8 cellular contexts compared by ENCODE assay signal in the genomic region with DNA sequence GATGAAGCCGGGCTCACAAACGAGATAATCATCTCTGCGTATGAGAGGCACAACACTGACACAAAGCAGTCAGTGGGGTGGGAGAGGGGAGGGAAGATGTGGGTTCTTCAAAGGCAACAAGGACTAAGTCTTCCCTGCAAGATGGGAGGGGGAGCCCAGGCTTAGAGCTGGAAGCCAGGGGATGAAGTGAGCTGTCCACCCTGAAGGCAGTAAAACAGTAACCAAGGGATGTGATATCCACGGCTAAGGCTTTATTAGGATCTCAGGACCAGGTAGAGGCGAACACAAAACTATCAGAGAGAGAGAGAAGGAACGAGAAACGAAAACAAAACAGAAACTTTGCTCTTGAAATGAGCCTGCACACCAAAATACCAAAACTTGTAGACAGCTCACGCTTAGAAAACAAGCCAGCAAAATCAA.
A peak's percentile ranks its signal among the peaks of the same experiment; 100 is the strongest.
DNase-seq lines count a peak whose midpoint lies in the region; ATAC-seq and TF ChIP-seq lines count a peak whose summit lies in the region.

No MANE protein-coding gene starts in this region.

- no peak overlapping the region for H3K4me3 Mint-ChIP-seq in GM23338

- H3K4me2 ChIP-seq in GM23338 (no peak overlapping the region), hepatocyte (peak overlapping the region; percentile 30)

- H3K4me3 ChIP-seq in GM23338 (no peak overlapping the region), Peyer's patch (peak overlapping the region in 2 of 4 donors; percentile 24 to 31), hepatocyte (no peak overlapping the region), uterus (no peak overlapping the region)

- H3K9me3 Mint-ChIP-seq in GM23338: peaks cover 15% of the 10 kb centered on the region

- no peaks in the 10 kb centered on the region for H4K20me1 ChIP-seq in GM23338 (replicated peaks; ENCODE audit: insufficient read depth)
- no peaks in the 10 kb centered on the region for H4K20me1 ChIP-seq in hepatocyte (ENCODE audit: insufficient read depth, poor library complexity, severe bottlenecking)

- WGBS in hepatocyte (ENCODE audit: low lambda C conversion rate, missing lambda C conversion rate): 46% methylated on average over 8 of the region's 8 CpGs

- H3F3A ChIP-seq in GM23338 (replicated peaks; ENCODE audit: low read depth): no peaks in the 10 kb centered on the region

- no peaks in the 10 kb centered on the region for H3K4me1 ChIP-seq in GM23338 (ENCODE audit: insufficient read depth)
- no peaks in the 10 kb centered on the region for H3K4me1 ChIP-seq in Peyer's patch
- no peaks in the 10 kb centered on the region for H3K4me1 ChIP-seq in hepatocyte (ENCODE audit: insufficient read depth)
- no peaks in the 10 kb centered on the region for H3K4me1 ChIP-seq in uterus

- no peaks in the 10 kb centered on the region for H3K9me3 ChIP-seq in Peyer's patch
- no peaks in the 10 kb centered on the region for H3K9me3 ChIP-seq in hepatocyte (ENCODE audit: low read depth)
- no peaks in the 10 kb centered on the region for H3K9me3 ChIP-seq in uterus

- no peak overlapping the region for H3K27ac ChIP-seq in GM23338 (ENCODE audit: low read depth)
- peak overlapping the region in 3 of 4 donors; percentile 20 to 65 (median 64) for H3K27ac ChIP-seq in Peyer's patch
- H3K27ac ChIP-seq in hepatocyte: no peak overlapping the region
- H3K27ac ChIP-seq in uterus: no peak overlapping the region

- DNase-seq in GM23338 (ENCODE audit: low spot score) (peak; percentile 11), Peyer's patch (no peak), hepatocyte (ENCODE audit: low spot score) (peak; percentile 19), NCI-H2227 treated with DMSO at 0.1 percent for 48 hours (lab: John Stamatoyannopoulos, UW) (no peak), uterus (no peak), CD1c-positive myeloid dendritic cell (ENCODE audit: extremely low spot score) (no peak), NCI-H748 (lab: John Stamatoyannopoulos, UW; ENCODE audit: unreplicated experiment) (no peak)

- TF ChIP-seq CTCF in GM23338 (conservative IDR thresholded peaks at IDR 0.05; ENCODE audit: low read depth in 2 of 2): no peak
- TF ChIP-seq CTCF in Peyer's patch (IDR thresholded peaks at IDR 0.05): no peak
- TF ChIP-seq CTCF in hepatocyte (IDR thresholded peaks at IDR 0.05; ENCODE audit: poor library complexity): no peak
- TF ChIP-seq CTCF in uterus (IDR thresholded peaks at IDR 0.05): no peak

- H3K4me1 Mint-ChIP-seq in GM23338: no peaks in the 10 kb centered on the region

- H3K79me2 ChIP-seq in GM23338 (replicated peaks; ENCODE audit: insufficient read depth) (no peaks in the 10 kb centered on the region), hepatocyte (no peaks in the 10 kb centered on the region)

- no peaks in the 10 kb centered on the region for H3K36me3 Mint-ChIP-seq in GM23338 (ENCODE audit: low read depth)

- no peaks in the 10 kb centered on the region for H3K27me3 ChIP-seq in GM23338 (ENCODE audit: insufficient read depth)
- H3K27me3 ChIP-seq in Peyer's patch: no peaks in the 10 kb centered on the region
- no peaks in the 10 kb centered on the region for H3K27me3 ChIP-seq in hepatocyte
- no peaks in the 10 kb centered on the region for H3K27me3 ChIP-seq in uterus

- TF ChIP-seq POLR2A in Peyer's patch (IDR thresholded peaks at IDR 0.05): no peak
- TF ChIP-seq POLR2A in uterus (IDR thresholded peaks at IDR 0.05): no peak

- intact Hi-C loops in uterus (cut with DNase I; ENCODE audit: low total_unique reads): no loop called here

- no peaks in the 10 kb centered on the region for H3K36me3 ChIP-seq in GM23338 (ENCODE audit: insufficient read depth)
- no peaks in the 10 kb centered on the region for H3K36me3 ChIP-seq in Peyer's patch
- H3K36me3 ChIP-seq in hepatocyte (replicated peaks; ENCODE audit: insufficient read depth, low read depth): no peaks in the 10 kb centered on the region
- H3K36me3 ChIP-seq in uterus: no peaks in the 10 kb centered on the region

- H3K27ac Mint-ChIP-seq in GM23338: no peak overlapping the region

- ATAC-seq in GM18502 (IDR thresholded peaks at IDR 0.05; ENCODE audit: poor library complexity, unreplicated experiment) (peak; percentile 98), GM23338 (peak; percentile 42; the same call in 1 of the 3 replicates)

- no peaks in the 10 kb centered on the region for H3K27me3 Mint-ChIP-seq in GM23338 (ENCODE audit: insufficient read depth, low read depth, poor library complexity)

- H2AFZ ChIP-seq in GM23338 (no peak overlapping the region), hepatocyte (no peak overlapping the region)

- 0 out of 2 replicates have a peak, but pooled peaks cover 3% of the 10 kb centered on the region for H3K9me2 ChIP-seq in GM23338 (ENCODE audit: insufficient read depth)
- no peaks in the 10 kb centered on the region for H3K9me2 ChIP-seq in hepatocyte (replicated peaks; ENCODE audit: insufficient read depth)

TF ChIP-seq in GM23338, 12 proteins besides CTCF, POLR2A, EP300 and RAD21 (continues in another document):
- no peak for TF ChIP-seq STAT1 (IDR thresholded peaks at IDR 0.05; ENCODE audit: unreplicated experiment)
- TF ChIP-seq ZNF331 (CRISPR knock-in tag; IDR thresholded peaks at IDR 0.05; ENCODE audit: low read depth): no peak
- no peak for TF ChIP-seq EZH2phosphoT487 (IDR thresholded peaks at IDR 0.05; ENCODE audit: unreplicated experiment)
- TF ChIP-seq CREB1 (CRISPR knock-in tag; IDR thresholded peaks at IDR 0.05; ENCODE audit: low read depth): no peak
- no peak for TF ChIP-seq JUNB (IDR thresholded peaks at IDR 0.05; ENCODE audit: unreplicated experiment)
- TF ChIP-seq REST (IDR thresholded peaks at IDR 0.05; ENCODE audit: unreplicated experiment): no peak
- TF ChIP-seq, protein P1, sequence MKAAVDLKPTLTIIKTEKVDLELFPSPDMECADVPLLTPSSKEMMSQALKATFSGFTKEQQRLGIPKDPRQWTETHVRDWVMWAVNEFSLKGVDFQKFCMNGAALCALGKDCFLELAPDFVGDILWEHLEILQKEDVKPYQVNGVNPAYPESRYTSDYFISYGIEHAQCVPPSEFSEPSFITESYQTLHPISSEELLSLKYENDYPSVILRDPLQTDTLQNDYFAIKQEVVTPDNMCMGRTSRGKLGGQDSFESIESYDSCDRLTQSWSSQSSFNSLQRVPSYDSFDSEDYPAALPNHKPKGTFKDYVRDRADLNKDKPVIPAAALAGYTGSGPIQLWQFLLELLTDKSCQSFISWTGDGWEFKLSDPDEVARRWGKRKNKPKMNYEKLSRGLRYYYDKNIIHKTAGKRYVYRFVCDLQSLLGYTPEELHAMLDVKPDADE (IDR thresholded peaks at IDR 0.05): no peak
- TF ChIP-seq NANOG (IDR thresholded peaks at IDR 0.05; ENCODE audit: borderline replicate concordance): no peak
- TF ChIP-seq EZH2 (IDR thresholded peaks at IDR 0.05; ENCODE audit: low read depth, unreplicated experiment): no peak
- TF ChIP-seq POLR2AphosphoS5 (IDR thresholded peaks at IDR 0.05; ENCODE audit: low read depth): no peak
- no peak for TF ChIP-seq ZNF114 (CRISPR knock-in tag; IDR thresholded peaks at IDR 0.05)

Comparison
In these comparisons a context has a peak if more than half of its experiments do, and no peak if none do; other contexts are left out.
1. DNase-seq: peak in GM23338 (single experiment) and hepatocyte (single experiment); none in Peyer's patch (0 of 3), NCI-H2227 treated with DMSO at 0.1 percent for 48 hours (single experiment), uterus (0 of 2), CD1c-positive myeloid dendritic cell (single experiment) and NCI-H748 (single experiment).
2. H3K27ac ChIP-seq: peak in Peyer's patch (3 of 4); none in GM23338 (single experiment), hepatocyte (single experiment) and uterus (0 of 2).